Comparison of ENCODE assay signal across 21 cellular contexts in genomic region chr22:23632178-23632577, GRCh38. TPM values are rescaled to one million over a fixed set of nuclear protein-coding genes. Genes with fewer than 3 reads are reported as not detected.
"Had no signal": no experiment of that assay in that cellular context is flagged by ENCODE, and none has a peak within 500 bp of the region (broad histone marks: within the 10 kb centered on the region; RNA-seq: fewer than 3 reads in every experiment).

A gene with protein sequence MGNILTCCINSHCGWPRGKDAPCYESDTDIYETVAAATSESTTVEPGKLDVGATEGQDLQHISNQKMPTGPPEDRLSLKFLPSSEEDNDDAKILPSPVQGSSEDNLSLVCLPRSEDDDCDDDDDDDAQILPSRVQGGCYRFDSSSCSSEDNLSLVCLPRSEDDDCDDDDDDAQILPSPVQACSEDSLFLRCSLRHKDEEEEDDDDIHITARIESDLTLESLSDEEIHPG (minus strand): TSS chr22:23632321. CDS start chr22:23632023, 298 bp downstream.

- H3K4me2 ChIP-seq: SK-N-SH, smooth muscle cell had no signal

- H3K9me3 Mint-ChIP-seq: activated B cell treated with CpG ODN at 0.5 μM for 24 hours; activated CD4-positive, alpha-beta T cell treated with anti-CD3 and anti-CD28 coated beads, Interleukin-2, amount 10 ng/mL, durations not matched to agents 7 days and 5 days; activated T-cell treated with anti-CD3 and anti-CD28 coated beads, Interleukin-2, amount 50 U/mL, for 4 hours; endodermal cell; mesothelial cell of epicardium had no signal

- H3K27ac ChIP-seq: gastroesophageal sphincter, heart right ventricle, right lobe of liver, stomach, thoracic aorta, upper lobe of right lung had no signal

- H3K27ac Mint-ChIP-seq: activated B cell treated with CpG ODN at 0.5 μM for 24 hours; activated CD4-positive, alpha-beta T cell treated with anti-CD3 and anti-CD28 coated beads, Interleukin-2, amount 10 ng/mL, durations not matched to agents 7 days and 5 days; endodermal cell; mesothelial cell of epicardium had no signal

- H3K9me3 ChIP-seq: gastroesophageal sphincter, heart right ventricle, right lobe of liver, SK-N-SH, stomach, thoracic aorta, upper lobe of right lung had no signal

- H3K4me1 ChIP-seq: gastroesophageal sphincter, heart right ventricle, right lobe of liver, stomach, upper lobe of right lung had no signal

- ATAC-seq: gastroesophageal sphincter, heart right ventricle, right lobe of liver, upper lobe of right lung had no signal

- H3K4me1 Mint-ChIP-seq: endodermal cell, mesothelial cell of epicardium had no signal

- H3K4me3 ChIP-seq: gastroesophageal sphincter, heart right ventricle, lung, right lobe of liver, smooth muscle cell, stomach, thoracic aorta, upper lobe of right lung had no signal

- H3K27me3 ChIP-seq: gastroesophageal sphincter, heart right ventricle, right lobe of liver, stomach, upper lobe of right lung had no signal

- DNase-seq: activated B cell treated with CpG ODN at 0.5 μM for 24 hours; activated CD4-positive, alpha-beta T cell treated with anti-CD3 and anti-CD28 coated beads, Interleukin-2, amount 10 ng/mL, durations not matched to agents 7 days and 5 days; activated T-cell treated with anti-CD3 and anti-CD28 coated beads, Interleukin-2, amount 50 U/mL, for 4 hours; dermis blood vessel endothelial cell; endodermal cell; heart right ventricle; right lobe of liver; SK-N-SH; stimulated activated CD4-positive, alpha-beta T cell treated with anti-CD3 and anti-CD28 coated beads, Interleukin-4, amount 100 ng/mL, for 4 hours; stimulated activated CD8-positive, alpha-beta memory T cell treated with anti-CD3 and anti-CD28 coated beads, Interleukin-4, amount 100 ng/mL, for 48 hours; stomach; upper lobe of right lung had no signal

- H3K36me3 ChIP-seq: gastroesophageal sphincter, right lobe of liver, thoracic aorta, upper lobe of right lung had no signal

- H3K4me3 Mint-ChIP-seq: activated B cell treated with CpG ODN at 0.5 μM for 24 hours; activated CD4-positive, alpha-beta T cell treated with anti-CD3 and anti-CD28 coated beads, Interleukin-2, amount 10 ng/mL, durations not matched to agents 7 days and 5 days; activated T-cell treated with anti-CD3 and anti-CD28 coated beads, Interleukin-2, amount 50 U/mL, for 4 hours; endodermal cell; mesothelial cell of epicardium had no signal

- H3K9ac ChIP-seq: SK-N-SH had no signal

- H3K27me3 Mint-ChIP-seq: activated B cell treated with CpG ODN at 0.5 μM for 24 hours; activated CD4-positive, alpha-beta T cell treated with anti-CD3 and anti-CD28 coated beads, Interleukin-2, amount 10 ng/mL, durations not matched to agents 7 days and 5 days had no signal

RNA-seq across cellular contexts. Expression of the gene that starts here (rescaled TPM):
- total RNA-seq: astrocyte, bronchial epithelial cell, chondrocyte, epithelial cell of proximal tubule, heart right ventricle, smooth muscle cell, thoracic aorta had no signal
- polyA plus RNA-seq: smooth muscle cell had no signal
